ENCODE assay signal across 11 cellular contexts in the genomic region with DNA sequence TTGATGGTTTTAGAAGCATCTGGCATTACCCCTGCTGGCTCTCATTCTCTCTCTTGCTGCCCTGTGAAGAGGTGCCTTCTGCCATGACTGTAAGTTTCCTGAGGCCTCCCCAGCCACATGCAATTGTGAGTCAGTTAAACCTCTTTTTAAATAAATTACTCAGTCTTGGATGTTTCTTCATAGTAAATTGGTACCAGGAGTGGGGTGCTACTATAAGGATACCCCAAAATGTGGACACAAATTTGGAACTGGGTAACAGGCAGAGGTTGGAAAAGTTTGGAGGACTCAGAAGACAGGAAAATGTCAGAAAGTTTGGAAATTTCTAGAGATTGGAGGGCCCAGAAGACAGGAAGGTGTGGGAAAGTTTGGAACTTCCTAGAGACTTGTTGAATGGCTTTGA. TPM values are rescaled to one million over a fixed set of nuclear protein-coding genes. Genes with fewer than 3 reads are reported as not detected.
"Had no signal": no experiment of that assay in that cellular context is flagged by ENCODE, and none has a peak within 500 bp of the region (broad histone marks: within the 10 kb centered on the region; RNA-seq: fewer than 3 reads in every experiment).

No MANE protein-coding gene starts in this region.

RNA-seq across cellular contexts. Expression of a gene that starts 42.4 kb away (rescaled TPM):
- total RNA-seq: OCI-LY7, PC-3, PC-9, Peyer's patch, Right ventricle myocardium inferior, Right ventricle myocardium superior, RPMI7951, SJCRH30, SJSA1, SK-MEL-5 had no signal
- polyA plus RNA-seq: SK-N-SH had no signal
